ENCODE assay signal across 10 cellular contexts in the genomic region with DNA sequence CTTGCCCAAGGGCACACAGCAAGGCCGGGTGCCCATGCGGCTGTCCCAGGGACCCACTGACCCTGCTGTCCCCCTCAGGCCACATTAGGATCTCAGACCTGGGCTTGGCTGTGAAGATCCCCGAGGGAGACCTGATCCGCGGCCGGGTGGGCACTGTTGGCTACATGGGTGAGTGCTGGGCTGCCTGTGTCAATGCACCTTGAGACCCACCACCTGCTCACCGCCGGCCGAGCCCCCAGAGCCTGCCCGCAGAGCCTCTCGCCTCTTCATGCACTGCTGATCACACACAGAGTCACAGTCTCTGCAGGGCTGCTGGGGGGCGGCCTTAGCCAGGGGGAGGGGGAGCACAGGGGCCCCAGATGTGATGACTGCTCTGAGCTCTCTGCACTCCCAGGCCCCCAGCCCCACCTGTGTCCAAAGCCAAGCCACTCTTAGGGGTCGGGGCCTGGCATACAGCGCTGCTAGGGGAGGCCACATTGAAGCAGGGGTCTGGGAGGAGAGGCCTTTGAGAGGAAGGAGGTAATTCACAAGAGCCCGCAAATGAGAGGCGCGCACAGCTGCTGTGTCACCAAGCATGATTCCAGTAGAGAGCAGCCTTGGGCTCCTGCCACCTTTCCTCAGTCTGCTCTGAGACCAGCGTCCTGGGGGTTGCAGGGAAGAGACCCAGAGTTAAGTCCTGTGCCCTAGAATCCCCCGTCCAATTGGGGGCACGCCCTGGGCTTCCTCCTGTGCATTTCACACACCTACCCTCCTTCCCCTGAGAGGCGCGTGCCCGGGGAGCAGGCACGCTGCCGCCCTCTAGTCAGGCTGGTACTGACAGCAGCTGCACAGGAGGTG.
DNase-seq lines count a peak whose midpoint lies in the region; ATAC-seq and TF ChIP-seq lines count a peak whose summit lies in the region.
"Had no signal": no experiment of that assay in that cellular context is flagged by ENCODE, and none has a peak within 500 bp of the region (broad histone marks: within the 10 kb centered on the region; RNA-seq: fewer than 3 reads in every experiment).

No MANE protein-coding gene starts in this region.

- intact Hi-C loops in sigmoid colon (cut with DNase I), result loop anchor here (2.0 kb wide), 1 partner anchor 23 kb away; no protein-coding TSS in a partner anchor

- H3K27ac Mint-ChIP-seq in chondrocyte (ENCODE audit: unreplicated experiment), result no peak overlapping the region

- H3K27ac ChIP-seq in DND-41 (ENCODE audit: low read length) (no peak overlapping the region), KOPT-K1 (ENCODE audit: low read depth, low read length, poor library complexity, severe bottlenecking) (peak overlapping the region; percentile 66), sigmoid colon (peak overlapping the region; percentile 52 to 77 (median 61))

- H3K36me3 Mint-ChIP-seq in chondrocyte (ENCODE audit: low read depth), result peaks cover 7% of the 10 kb centered on the region

- no peak overlapping the region for H3K4me3 Mint-ChIP-seq in chondrocyte (ENCODE audit: unreplicated experiment)

- no peak overlapping the region for H3K4me2 ChIP-seq in DND-41 (ENCODE audit: insufficient read depth, low read length)

- DNase-seq in DND-41 (peak; percentile 61), germinal center (ENCODE audit: low spot score) (peak; percentile 40), sigmoid colon (no peak), kidney glomerular epithelial cell (lab: John Stamatoyannopoulos, UW) (no peak), chondrocyte (ENCODE audit: low spot score) (no peak)
- no peak for DNase-seq in activated CD4-positive, alpha-beta T cell treated with anti-CD3 and anti-CD28 coated beads, Interleukin-2, amount 50 U/mL, for 48 hours
- DNase-seq: activated T-cell treated with anti-CD3 and anti-CD28 coated beads, Interleukin-2, amount 50 U/mL, for 1 hour; NCI-H1048 had no signal

- H4K20me1 ChIP-seq in DND-41 (ENCODE audit: insufficient read depth, low read length), result peaks cover 3% of the 10 kb centered on the region; the same call in 1 of the 2 replicates

- H3K36me3 ChIP-seq in DND-41 (ENCODE audit: insufficient read depth, low read length), result peaks cover 3% of the 10 kb centered on the region; the same call in 1 of the 2 replicates
- H3K36me3 ChIP-seq in KOPT-K1 (ENCODE audit: insufficient read depth, low read length), result peaks cover 15% of the 10 kb centered on the region; the same call in 1 of the 2 replicates
- H3K36me3 ChIP-seq in sigmoid colon, result peaks cover 0 to 27% (median 9%) of the 10 kb centered on the region in 4 donors

- no peaks in the 10 kb centered on the region for H3K79me2 ChIP-seq in DND-41 (ENCODE audit: insufficient read depth, low read length)

- H3K27me3 ChIP-seq in DND-41 (ENCODE audit: insufficient read depth, low read length, poor library complexity) (no peaks in the 10 kb centered on the region), sigmoid colon (no peaks in the 10 kb centered on the region)

- H3K4me3 ChIP-seq in DND-41 (ENCODE audit: low read depth in 1 of 2, low read length in 2 of 2) (no peak overlapping the region), sigmoid colon (no peak overlapping the region)

- H3K27me3 Mint-ChIP-seq in chondrocyte (ENCODE audit: low read depth), result no peaks in the 10 kb centered on the region

- H3K9me3 ChIP-seq in DND-41 (ENCODE audit: insufficient read depth, low read length, severe bottlenecking), result no peaks in the 10 kb centered on the region
- no peaks in the 10 kb centered on the region for H3K9me3 ChIP-seq in KOPT-K1 (ENCODE audit: insufficient read depth, low read length, poor library complexity, severe bottlenecking)
- H3K9me3 ChIP-seq in sigmoid colon, result no peaks in the 10 kb centered on the region

- peak; percentile 20 for ATAC-seq in DND-41 (ENCODE audit: insufficient read depth, low read depth)
- no peak for ATAC-seq in GM21825 (IDR thresholded peaks at IDR 0.05; ENCODE audit: unreplicated experiment)

- no peak for TF ChIP-seq EP300 in sigmoid colon (IDR thresholded peaks at IDR 0.05)

- no peak for TF ChIP-seq POLR2A in sigmoid colon (IDR thresholded peaks at IDR 0.05)

- no peak overlapping the region for H2AFZ ChIP-seq in DND-41 (ENCODE audit: low read depth, low read length)

- H3K9me3 Mint-ChIP-seq in chondrocyte (ENCODE audit: low read depth), result no peaks in the 10 kb centered on the region

- no peak overlapping the region for H3K9ac ChIP-seq in DND-41 (ENCODE audit: low read depth, low read length)

- TF ChIP-seq CTCF in DND-41 (IDR thresholded peaks at IDR 0.05; ENCODE audit: borderline replicate concordance, extremely low read depth, low read length, poor library complexity, severe bottlenecking) (peak; percentile 15), sigmoid colon (IDR thresholded peaks at IDR 0.05) (no peak), chondrocyte (IDR thresholded peaks at IDR 0.05) (no peak)

- peaks cover 13% of the 10 kb centered on the region for H3K4me1 ChIP-seq in DND-41 (ENCODE audit: insufficient read depth, low read length)
- peaks cover 0 to 21% (median 7%) of the 10 kb centered on the region in 4 donors for H3K4me1 ChIP-seq in sigmoid colon

- peaks cover 6% of the 10 kb centered on the region for H3K4me1 Mint-ChIP-seq in chondrocyte (ENCODE audit: low read depth)

- 55 to 67% methylated on average over 25 of the region's 25 CpGs for WGBS in sigmoid colon, 2 donors

Comparison
In these comparisons a context has a peak if more than half of its experiments do, and no peak if none do; other contexts are left out.
1. DNase-seq: peak in DND-41 (single experiment) and germinal center (single experiment); none in sigmoid colon (single experiment), kidney glomerular epithelial cell (single experiment), activated CD4-positive, alpha-beta T cell treated with anti-CD3 and anti-CD28 coated beads, Interleukin-2, amount 50 U/mL, for 48 hours (0 of 2) and chondrocyte (single experiment).